Comparison of ENCODE assay signal across 1 cellular context in the genomic region with DNA sequence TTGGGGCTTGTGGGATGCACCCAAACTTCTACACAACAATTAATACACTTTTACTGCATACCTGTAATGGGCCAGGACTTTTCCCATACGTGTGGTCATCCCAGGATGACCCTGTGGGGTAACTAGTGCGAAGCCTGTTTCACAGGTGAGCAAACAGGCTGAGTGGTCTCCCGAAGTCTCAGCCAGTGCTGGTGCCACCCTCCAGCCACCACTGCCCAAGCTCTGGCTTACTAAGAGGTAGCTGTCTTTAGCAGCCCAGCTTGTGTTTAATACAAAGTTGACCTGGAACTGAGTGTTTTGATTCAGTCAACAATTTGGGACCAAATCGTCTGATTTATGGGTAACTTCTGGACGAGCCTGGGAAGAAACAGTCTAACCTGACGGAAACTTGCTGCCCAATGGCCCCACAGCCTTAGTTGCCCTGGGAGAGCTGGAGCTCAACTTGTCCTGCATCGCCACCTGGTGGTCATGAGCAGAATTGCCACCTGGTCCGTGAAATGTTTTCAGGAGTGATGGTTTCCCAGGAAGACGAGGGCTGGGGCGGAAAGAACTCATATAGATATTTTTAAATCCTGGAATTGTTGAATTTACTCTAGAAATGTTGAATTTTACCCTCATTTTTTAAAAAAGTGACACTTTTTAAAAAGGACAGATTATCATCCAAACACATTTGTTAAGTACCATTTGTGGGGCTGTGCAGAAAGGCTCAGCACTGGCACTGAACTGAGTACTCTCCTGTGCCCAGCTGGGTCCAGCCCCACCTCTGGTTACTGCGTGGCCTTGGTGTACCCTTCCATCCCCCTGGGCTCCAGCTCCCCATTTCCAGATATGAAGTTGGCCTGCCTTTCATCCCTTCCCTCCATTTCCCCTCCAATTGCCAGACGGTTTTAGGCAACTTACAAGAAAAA.
TF ChIP-seq lines count a peak whose summit lies in the region.

No MANE protein-coding gene starts in this region.

TF ChIP-seq in GM23338, 12 proteins besides CTCF, POLR2A, EP300 and RAD21 (continued from another document):
- TF ChIP-seq, protein P1, sequence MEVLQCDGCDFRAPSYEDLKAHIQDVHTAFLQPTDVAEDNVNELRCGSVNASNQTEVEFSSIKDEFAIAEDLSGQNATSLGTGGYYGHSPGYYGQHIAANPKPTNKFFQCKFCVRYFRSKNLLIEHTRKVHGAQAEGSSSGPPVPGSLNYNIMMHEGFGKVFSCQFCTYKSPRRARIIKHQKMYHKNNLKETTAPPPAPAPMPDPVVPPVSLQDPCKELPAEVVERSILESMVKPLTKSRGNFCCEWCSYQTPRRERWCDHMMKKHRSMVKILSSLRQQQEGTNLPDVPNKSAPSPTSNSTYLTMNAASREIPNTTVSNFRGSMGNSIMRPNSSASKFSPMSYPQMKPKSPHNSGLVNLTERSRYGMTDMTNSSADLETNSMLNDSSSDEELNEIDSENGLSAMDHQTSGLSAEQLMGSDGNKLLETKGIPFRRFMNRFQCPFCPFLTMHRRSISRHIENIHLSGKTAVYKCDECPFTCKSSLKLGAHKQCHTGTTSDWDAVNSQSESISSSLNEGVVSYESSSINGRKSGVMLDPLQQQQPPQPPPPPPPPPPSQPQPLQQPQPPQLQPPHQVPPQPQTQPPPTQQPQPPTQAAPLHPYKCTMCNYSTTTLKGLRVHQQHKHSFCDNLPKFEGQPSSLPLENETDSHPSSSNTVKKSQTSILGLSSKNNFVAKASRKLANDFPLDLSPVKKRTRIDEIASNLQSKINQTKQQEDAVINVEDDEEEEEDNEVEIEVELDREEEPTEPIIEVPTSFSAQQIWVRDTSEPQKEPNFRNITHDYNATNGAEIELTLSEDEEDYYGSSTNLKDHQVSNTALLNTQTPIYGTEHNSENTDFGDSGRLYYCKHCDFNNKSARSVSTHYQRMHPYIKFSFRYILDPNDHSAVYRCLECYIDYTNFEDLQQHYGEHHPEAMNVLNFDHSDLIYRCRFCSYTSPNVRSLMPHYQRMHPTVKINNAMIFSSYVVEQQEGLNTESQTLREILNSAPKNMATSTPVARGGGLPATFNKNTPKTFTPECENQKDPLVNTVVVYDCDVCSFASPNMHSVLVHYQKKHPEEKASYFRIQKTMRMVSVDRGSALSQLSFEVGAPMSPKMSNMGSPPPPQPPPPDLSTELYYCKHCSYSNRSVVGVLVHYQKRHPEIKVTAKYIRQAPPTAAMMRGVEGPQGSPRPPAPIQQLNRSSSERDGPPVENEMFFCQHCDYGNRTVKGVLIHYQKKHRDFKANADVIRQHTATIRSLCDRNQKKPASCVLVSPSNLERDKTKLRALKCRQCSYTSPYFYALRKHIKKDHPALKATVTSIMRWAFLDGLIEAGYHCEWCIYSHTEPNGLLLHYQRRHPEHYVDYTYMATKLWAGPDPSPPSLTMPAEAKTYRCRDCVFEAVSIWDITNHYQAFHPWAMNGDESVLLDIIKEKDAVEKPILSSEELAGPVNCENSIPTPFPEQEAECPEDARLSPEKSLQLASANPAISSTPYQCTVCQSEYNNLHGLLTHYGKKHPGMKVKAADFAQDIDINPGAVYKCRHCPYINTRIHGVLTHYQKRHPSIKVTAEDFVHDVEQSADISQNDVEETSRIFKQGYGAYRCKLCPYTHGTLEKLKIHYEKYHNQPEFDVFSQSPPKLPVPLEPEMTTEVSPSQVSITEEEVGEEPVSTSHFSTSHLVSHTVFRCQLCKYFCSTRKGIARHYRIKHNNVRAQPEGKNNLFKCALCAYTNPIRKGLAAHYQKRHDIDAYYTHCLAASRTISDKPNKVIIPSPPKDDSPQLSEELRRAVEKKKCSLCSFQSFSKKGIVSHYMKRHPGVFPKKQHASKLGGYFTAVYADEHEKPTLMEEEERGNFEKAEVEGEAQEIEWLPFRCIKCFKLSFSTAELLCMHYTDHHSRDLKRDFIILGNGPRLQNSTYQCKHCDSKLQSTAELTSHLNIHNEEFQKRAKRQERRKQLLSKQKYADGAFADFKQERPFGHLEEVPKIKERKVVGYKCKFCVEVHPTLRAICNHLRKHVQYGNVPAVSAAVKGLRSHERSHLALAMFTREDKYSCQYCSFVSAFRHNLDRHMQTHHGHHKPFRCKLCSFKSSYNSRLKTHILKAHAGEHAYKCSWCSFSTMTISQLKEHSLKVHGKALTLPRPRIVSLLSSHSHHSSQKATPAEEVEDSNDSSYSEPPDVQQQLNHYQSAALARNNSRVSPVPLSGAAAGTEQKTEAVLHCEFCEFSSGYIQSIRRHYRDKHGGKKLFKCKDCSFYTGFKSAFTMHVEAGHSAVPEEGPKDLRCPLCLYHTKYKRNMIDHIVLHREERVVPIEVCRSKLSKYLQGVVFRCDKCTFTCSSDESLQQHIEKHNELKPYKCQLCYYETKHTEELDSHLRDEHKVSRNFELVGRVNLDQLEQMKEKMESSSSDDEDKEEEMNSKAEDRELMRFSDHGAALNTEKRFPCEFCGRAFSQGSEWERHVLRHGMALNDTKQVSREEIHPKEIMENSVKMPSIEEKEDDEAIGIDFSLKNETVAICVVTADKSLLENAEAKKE (CRISPR knock-in tag; IDR thresholded peaks at IDR 0.05): no peak
- TF ChIP-seq CREB1 (CRISPR knock-in tag; IDR thresholded peaks at IDR 0.05; ENCODE audit: low read depth): no peak
